In genomic region chr2:36287363-36288275, GRCh38 we compare ENCODE assay signal across 12 cellular contexts.
DNase-seq lines count a peak whose midpoint lies in the region; ATAC-seq and TF ChIP-seq lines count a peak whose summit lies in the region.
"Had no signal": no experiment of that assay in that cellular context is flagged by ENCODE, and none has a peak within 500 bp of the region (broad histone marks: within the 10 kb centered on the region; RNA-seq: fewer than 3 reads in every experiment).

No MANE protein-coding gene starts in this region.

- H3K4me1 Mint-ChIP-seq in activated T-cell treated with anti-CD3 and anti-CD28 coated beads, Interleukin-2, amount 50 U/mL, for 4 hours (ENCODE audit: low read depth): peaks cover 13% of the 10 kb centered on the region
- no peaks in the 10 kb centered on the region for H3K4me1 Mint-ChIP-seq in naive thymus-derived CD8-positive, alpha-beta T cell

- ATAC-seq in GM18870 (IDR thresholded peaks at IDR 0.05; ENCODE audit: unreplicated experiment) (peak; percentile 65), GM21737 (IDR thresholded peaks at IDR 0.05; ENCODE audit: unreplicated experiment) (no peak)
- ATAC-seq in activated T-cell treated with anti-CD3 and anti-CD28 coated beads, Interleukin-2, amount 50 U/mL, for 4 hours: peak; percentile 82 to 89
- ATAC-seq in naive thymus-derived CD8-positive, alpha-beta T cell: no peak

- H3K36me3 Mint-ChIP-seq in activated T-cell treated with anti-CD3 and anti-CD28 coated beads, Interleukin-2, amount 50 U/mL, for 4 hours (ENCODE audit: insufficient read depth): no peaks in the 10 kb centered on the region
- no peaks in the 10 kb centered on the region for H3K36me3 Mint-ChIP-seq in naive thymus-derived CD8-positive, alpha-beta T cell

- CTCF ChIA-PET in AG04449 (lab: Yijun Ruan, JAX): interaction anchor here (0.8 kb wide), 1 partner anchor 34 kb away, joined by 3 read pairs; no protein-coding TSS in a partner anchor

- POLR2A ChIA-PET in AG04449 (lab: Yijun Ruan, JAX): no interaction called here
- POLR2A ChIA-PET in naive thymus-derived CD8-positive, alpha-beta T cell (lab: Charles Lee): no interaction called here

- H3K27ac Mint-ChIP-seq in naive thymus-derived CD8-positive, alpha-beta T cell: no peak overlapping the region
- H3K27ac Mint-ChIP-seq: endodermal cell had no signal

- H3K9me3 Mint-ChIP-seq in activated T-cell treated with anti-CD3 and anti-CD28 coated beads, Interleukin-2, amount 50 U/mL, for 4 hours: peaks cover 8% of the 10 kb centered on the region
- H3K9me3 Mint-ChIP-seq in naive thymus-derived CD8-positive, alpha-beta T cell: peaks cover 0 to 6% (median 2%) of the 10 kb centered on the region in 9 donors

- H3K27me3 Mint-ChIP-seq in activated T-cell treated with anti-CD3 and anti-CD28 coated beads, Interleukin-2, amount 50 U/mL, for 4 hours (ENCODE audit: low read depth): no peaks in the 10 kb centered on the region
- H3K27me3 Mint-ChIP-seq in naive thymus-derived CD8-positive, alpha-beta T cell: peaks cover 0 to 3% (median 0%) of the 10 kb centered on the region in 5 donors

- DNase-seq in AG04449 (ENCODE audit: low read depth, low spot score) (peak; percentile 10), fibroblast of villous mesenchyme (ENCODE audit: low read depth) (peak; percentile 13), NOMO-1 treated with DMSO at 0.1 percent for 48 hours (lab: John Stamatoyannopoulos, UW; ENCODE audit: unreplicated experiment) (no peak), dorsolateral prefrontal cortex (no peak)
- no peak for DNase-seq in activated T-cell treated with anti-CD3 and anti-CD28 coated beads, Interleukin-2, amount 50 U/mL, for 4 hours
- no peak for DNase-seq in naive thymus-derived CD8-positive, alpha-beta T cell
- DNase-seq: endodermal cell, NCI-H2081 had no signal

- no peak overlapping the region for H3K4me3 ChIP-seq in AG04449 (ENCODE audit: low read depth, low read length)
- H3K4me3 ChIP-seq in fibroblast of villous mesenchyme (ENCODE audit: low read depth, low read length): no peak overlapping the region
- no peak overlapping the region for H3K4me3 ChIP-seq in dorsolateral prefrontal cortex
- H3K4me3 ChIP-seq: PC-9 had no signal

- no peak overlapping the region for H3K4me3 Mint-ChIP-seq in activated T-cell treated with anti-CD3 and anti-CD28 coated beads, Interleukin-2, amount 50 U/mL, for 4 hours
- H3K4me3 Mint-ChIP-seq in naive thymus-derived CD8-positive, alpha-beta T cell: no peak overlapping the region
- H3K4me3 Mint-ChIP-seq: endodermal cell had no signal

- H3K27me3 ChIP-seq in dorsolateral prefrontal cortex: no peaks in the 10 kb centered on the region

- intact Hi-C loops in dorsolateral prefrontal cortex (cut with DNase I): no loop called here

- H3K27ac ChIP-seq in dorsolateral prefrontal cortex: no peak overlapping the region
- H3K27ac ChIP-seq: KMS-11, PC-9 had no signal

- TF ChIP-seq CTCF in AG04449 (IDR thresholded peaks at IDR 0.05; ENCODE audit: insufficient read depth, low read length, missing control alignments): no peak
- TF ChIP-seq CTCF in fibroblast of villous mesenchyme (IDR thresholded peaks at IDR 0.05; ENCODE audit: insufficient read depth, low read depth, low read length): no peak
- no peak for TF ChIP-seq CTCF in dorsolateral prefrontal cortex (IDR thresholded peaks at IDR 0.05 in 54 of 56, conservative IDR thresholded peaks at IDR 0.05 in 2 of 56; ENCODE audit: low read depth in 1 of 56, partially characterized antibody in 56 of 56)

Comparison
In these comparisons a context has a peak if more than half of its experiments do, and no peak if none do; other contexts are left out.
1. DNase-seq: peak in AG04449 (single experiment) and fibroblast of villous mesenchyme (single experiment); none in activated T-cell treated with anti-CD3 and anti-CD28 coated beads, Interleukin-2, amount 50 U/mL, for 4 hours (single experiment), NOMO-1 treated with DMSO at 0.1 percent for 48 hours (single experiment), dorsolateral prefrontal cortex (0 of 10) and naive thymus-derived CD8-positive, alpha-beta T cell (0 of 10).
2. ATAC-seq: peak in GM18870 (single experiment) and activated T-cell treated with anti-CD3 and anti-CD28 coated beads, Interleukin-2, amount 50 U/mL, for 4 hours (2 of 2); none in GM21737 (single experiment) and naive thymus-derived CD8-positive, alpha-beta T cell (0 of 2).